26 cellular contexts compared by ENCODE assay signal in the genomic region with DNA sequence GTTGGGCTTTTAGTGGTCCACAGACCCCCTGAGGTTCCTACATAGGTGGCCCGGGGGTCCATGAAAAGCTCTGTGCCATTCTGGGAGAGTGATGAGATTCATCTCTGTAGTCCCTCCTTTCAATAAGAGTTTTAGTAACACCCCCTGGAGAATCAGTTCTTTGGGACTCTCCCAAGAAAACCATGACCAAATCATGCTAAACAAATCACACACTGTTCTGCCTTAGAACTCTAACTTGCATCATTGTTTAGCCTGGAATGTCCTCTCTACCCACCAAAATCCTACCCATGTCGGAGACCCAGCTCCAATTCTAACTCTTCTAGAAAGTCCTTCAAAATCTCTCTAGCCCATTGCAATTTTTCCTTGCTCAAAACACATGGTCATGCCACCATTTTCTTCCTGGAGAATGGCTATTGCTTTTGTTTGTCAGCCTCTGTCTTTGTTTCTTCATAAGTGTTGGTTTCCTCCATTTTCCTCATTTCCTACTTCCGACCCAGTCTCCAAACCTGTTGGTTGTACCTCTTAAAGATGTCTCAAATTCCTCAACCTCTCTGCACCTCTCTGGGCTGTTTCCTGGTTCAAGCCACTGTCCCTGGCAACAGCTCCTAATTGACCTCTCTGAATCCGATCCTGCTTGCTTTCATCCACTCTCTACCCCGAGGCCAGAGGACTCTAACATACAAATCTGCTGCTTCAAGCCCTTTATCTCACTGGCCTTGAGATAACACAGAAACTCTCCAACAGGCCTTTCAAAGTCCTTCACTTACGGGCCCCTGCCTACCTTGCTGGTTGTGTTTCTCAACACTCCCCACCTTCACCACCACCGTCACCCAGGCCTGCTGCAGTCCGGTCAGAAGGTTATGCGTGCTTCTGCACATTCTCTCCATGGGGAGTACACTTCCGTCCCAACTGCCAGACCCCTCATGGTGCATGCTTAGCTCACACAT. TPM values are rescaled to one million over a fixed set of nuclear protein-coding genes. Genes with fewer than 3 reads are reported as not detected.
A peak's percentile ranks its signal among the peaks of the same experiment; 100 is the strongest.
DNase-seq lines count a peak whose midpoint lies in the region; ATAC-seq and TF ChIP-seq lines count a peak whose summit lies in the region.
"Had no signal": no experiment of that assay in that cellular context is flagged by ENCODE, and none has a peak within 500 bp of the region (broad histone marks: within the 10 kb centered on the region; RNA-seq: fewer than 3 reads in every experiment).

No MANE protein-coding gene starts in this region.

- DNase-seq in cardiac muscle cell (ENCODE audit: low read depth in 1 of 2, low spot score in 1 of 2) (peak in 1 of 2 donors; percentile 66), left ventricle myocardium inferior (no peak), body of pancreas (peak in 1 of 4 donors; percentile 14), amygdala (lab: John Stamatoyannopoulos, UW) (no peak), cerebellar nuclear complex (lab: John Stamatoyannopoulos, UW) (no peak)
- DNase-seq: 8988T; CD4-positive, alpha-beta memory T cell; DND-41; MV-4-11; NCI-H1105 treated with DMSO at 0.1 percent for 48 hours; NCI-H2029 treated with DMSO at 0.1 percent for 48 hours; NCI-H2171; NCI-H345; NCI-H524; NCI-H774; NK-92 treated with Interleukin-12 subunit alpha and Interleukin-12 subunit beta, amount 100 ng/mL, for 24 hours; SJCRH30 had no signal

- no peaks in the 10 kb centered on the region for H3K9me3 ChIP-seq in cardiac muscle cell (ENCODE audit: low read depth)
- no peaks in the 10 kb centered on the region for H3K9me3 ChIP-seq in left ventricle myocardium inferior (replicated peaks)
- H3K9me3 ChIP-seq in body of pancreas, result no peaks in the 10 kb centered on the region
- H3K9me3 ChIP-seq in iPS-18c (ENCODE audit: control insufficient read depth, insufficient read depth, low read length), result no peaks in the 10 kb centered on the region
- peaks cover 0 to 2% (median 0%) of the 10 kb centered on the region in 3 donors for H3K9me3 ChIP-seq in skeletal muscle tissue (ENCODE audit: control insufficient read depth in 3 of 3, low read length in 3 of 3)
- H3K9me3 ChIP-seq: BLaER1 treated with 17β-estradiol and CSF1 and Interleukin-3, amounts not matched to agents 10 nM and 100 nM; HAP-1; SJCRH30 had no signal

- TF ChIP-seq CTCF in cardiac muscle cell (IDR thresholded peaks at IDR 0.05; ENCODE audit: low read depth, low read length) (no peak), left ventricle myocardium inferior (IDR thresholded peaks at IDR 0.05; ENCODE audit: borderline replicate concordance) (no peak), body of pancreas (IDR thresholded peaks at IDR 0.05) (no peak)

- intact Hi-C loops in left ventricle myocardium inferior (cut with micrococcal nuclease), result no loop called here
- intact Hi-C loops in body of pancreas (cut with DNase I), result no loop called here

- H3K4me1 ChIP-seq in cardiac muscle cell (ENCODE audit: low read depth), result peaks cover 30% of the 10 kb centered on the region
- H3K4me1 ChIP-seq in left ventricle myocardium inferior, result peaks cover 18% of the 10 kb centered on the region
- H3K4me1 ChIP-seq in body of pancreas, result peaks cover 7% of the 10 kb centered on the region
- H3K4me1 ChIP-seq in skeletal muscle tissue (ENCODE audit: control insufficient read depth in 3 of 3, insufficient read depth in 3 of 3, low read length in 3 of 3), result peaks cover 0 to 5% (median 5%) of the 10 kb centered on the region in 3 donors
- H3K4me1 ChIP-seq: HAP-1, SJCRH30 had no signal

- ATAC-seq in body of pancreas, result peak; percentile 27
- ATAC-seq in HG03439 (IDR thresholded peaks at IDR 0.05; ENCODE audit: unreplicated experiment), result no peak

- WGBS in body of pancreas, 2 donors, result 56 to 65% methylated on average over 10 of the region's 10 CpGs

- H3K4me3 ChIP-seq in cardiac muscle cell (no peak overlapping the region), left ventricle myocardium inferior (no peak overlapping the region), body of pancreas (no peak overlapping the region), iPS-18c (ENCODE audit: insufficient read depth, low read depth, low read length) (peak overlapping the region; percentile 12; the same call in 1 of the 2 replicates), skeletal muscle tissue (ENCODE audit: low read length in 3 of 3) (no peak overlapping the region)
- H3K4me3 ChIP-seq: BLaER1 treated with 17β-estradiol and CSF1 and Interleukin-3, amounts not matched to agents 10 nM and 100 nM; HAP-1; SJCRH30 had no signal

- H3K27ac ChIP-seq in cardiac muscle cell (peak overlapping the region; percentile 66), left ventricle myocardium inferior (replicated peaks) (no peak overlapping the region), body of pancreas (no peak overlapping the region), skeletal muscle tissue (ENCODE audit: low read depth, low read length) (peak overlapping the region; percentile 30)
- H3K27ac ChIP-seq: BLaER1 treated with 17β-estradiol and CSF1 and Interleukin-3, amounts not matched to agents 10 nM and 100 nM; RWPE1; SJCRH30 had no signal

- H3K27me3 ChIP-seq in cardiac muscle cell (no peaks in the 10 kb centered on the region), left ventricle myocardium inferior (ENCODE audit: low read depth) (no peaks in the 10 kb centered on the region), body of pancreas (no peaks in the 10 kb centered on the region), skeletal muscle tissue (ENCODE audit: control insufficient read depth in 3 of 3, insufficient read depth in 3 of 3, low read length in 3 of 3) (no peaks in the 10 kb centered on the region)
- H3K27me3 ChIP-seq: BLaER1 treated with 17β-estradiol and CSF1 and Interleukin-3, amounts not matched to agents 10 nM and 100 nM; SJCRH30 had no signal

- H3K36me3 ChIP-seq in cardiac muscle cell (no peaks in the 10 kb centered on the region), left ventricle myocardium inferior (no peaks in the 10 kb centered on the region), body of pancreas (replicated peaks in 1 of 2; ENCODE audit: insufficient read depth in 1 of 2, low read depth in 2 of 2) (no peaks in the 10 kb centered on the region), skeletal muscle tissue (ENCODE audit: control insufficient read depth in 3 of 3, insufficient read depth in 3 of 3, low read length in 3 of 3) (no peaks in the 10 kb centered on the region)
- H3K36me3 ChIP-seq: BLaER1 treated with 17β-estradiol and CSF1 and Interleukin-3, amounts not matched to agents 10 nM and 100 nM; HAP-1; SJCRH30 had no signal

- H3K9ac ChIP-seq in skeletal muscle tissue (ENCODE audit: low read depth in 1 of 3, low read length in 3 of 3), result no peak overlapping the region
- H3K9ac ChIP-seq: BLaER1 treated with 17β-estradiol and CSF1 and Interleukin-3, amounts not matched to agents 10 nM and 100 nM had no signal

- TF ChIP-seq POLR2A in body of pancreas (IDR thresholded peaks at IDR 0.05), result no peak

RNA-seq across cellular contexts. Expression of gene CYP19A1, which starts 23.7 kb away (rescaled TPM):
- 0.69 TPM in 1 of 2 replicates, not detected in the other for total RNA-seq in cardiac muscle cell
- polyA plus RNA-seq in cardiac muscle cell, result 2.6 TPM in 1 of 2 replicates, not detected in the other
- 0.60 TPM for total RNA-seq in left ventricle myocardium inferior
- total RNA-seq in body of pancreas, result under 1 TPM in 1 of 2 donors, not detected in 1; 0.26 TPM
- total RNA-seq in skeletal muscle tissue, result 0.52 TPM
- total RNA-seq: CD4-positive, alpha-beta memory T cell; G401; HT1080; SJCRH30 had no signal
- polyA plus RNA-seq: CD4-positive, alpha-beta memory T cell; IgD-negative memory B cell had no signal

RNA-seq across cellular contexts. Expression of gene GLDN, which starts 26.8 kb away (rescaled TPM):
- 0.07 and 0.92 TPM in 2 replicates for total RNA-seq in cardiac muscle cell
- 0.34 TPM in 1 of 2 replicates, not detected in the other for polyA plus RNA-seq in cardiac muscle cell
- total RNA-seq in left ventricle myocardium inferior, result 4.8 TPM
- total RNA-seq in body of pancreas, result 1 to 10 TPM; 2.6 to 5.6 TPM
- total RNA-seq in skeletal muscle tissue, result 3.7 TPM
- total RNA-seq: CD4-positive, alpha-beta memory T cell; G401; HT1080 had no signal
- polyA plus RNA-seq: CD4-positive, alpha-beta memory T cell; IgD-negative memory B cell had no signal

Comparison
In these comparisons a context has a peak if more than half of its experiments do, and no peak if none do; other contexts are left out.
1. H3K27ac ChIP-seq: peak in cardiac muscle cell (single experiment) and skeletal muscle tissue (single experiment); none in left ventricle myocardium inferior (single experiment) and body of pancreas (0 of 4).